Comparison of ENCODE assay signal across 1 cellular context in genomic region chr15:51724673-51725072, GRCh38.
TF ChIP-seq lines count a peak whose summit lies in the region.

No MANE protein-coding gene starts in this region.

TF ChIP-seq in HepG2, 621 proteins besides CTCF, POLR2A, EP300 and RAD21:
- TF ChIP-seq DRAP1 (CRISPR knock-in tag; IDR thresholded peaks at IDR 0.05): no peak
- TF ChIP-seq ATRX (CRISPR knock-in tag; IDR thresholded peaks at IDR 0.05; ENCODE audit: borderline replicate concordance): no peak
- TF ChIP-seq KDM5B (CRISPR knock-in tag; IDR thresholded peaks at IDR 0.05; ENCODE audit: borderline replicate concordance): no peak
- TF ChIP-seq ZNF510 (CRISPR knock-in tag; IDR thresholded peaks at IDR 0.05; ENCODE audit: low read depth): no peak
- no peak for TF ChIP-seq TEAD3 (CRISPR knock-in tag; optimal IDR thresholded peaks at IDR 0.05; ENCODE audit: borderline replicate concordance)
- no peak for TF ChIP-seq FOXM1 (CRISPR knock-in tag; IDR thresholded peaks at IDR 0.05)
- no peak for TF ChIP-seq ZBED4 (CRISPR knock-in tag; IDR thresholded peaks at IDR 0.05; ENCODE audit: borderline replicate concordance)
